Comparison of ENCODE assay signal across 8 cellular contexts in genomic region chr16:78098544-78099371, GRCh38. TPM values are rescaled to one million over a fixed set of nuclear protein-coding genes. Genes with fewer than 3 reads are reported as not detected.
A peak's percentile ranks its signal among the peaks of the same experiment; 100 is the strongest.
DNase-seq lines count a peak whose midpoint lies in the region; ATAC-seq and TF ChIP-seq lines count a peak whose summit lies in the region.

No MANE protein-coding gene starts in this region.

- no peaks in the 10 kb centered on the region for H3K27me3 ChIP-seq in adrenal gland
- H3K27me3 ChIP-seq in liver (ENCODE audit: control insufficient read depth in 4 of 4, insufficient read depth in 4 of 4, low read length in 3 of 4): no peaks in the 10 kb centered on the region
- no peaks in the 10 kb centered on the region for H3K27me3 ChIP-seq in tibial artery

- TF ChIP-seq POLR2A in adrenal gland (IDR thresholded peaks at IDR 0.05): no peak

- H3K4me3 ChIP-seq in adrenal gland (peak overlapping the region in 3 of 4 donors; percentile 27 to 99 (median 89)), liver (ENCODE audit: low read depth in 1 of 3, low read length in 3 of 3) (peak overlapping the region in 2 of 3 donors; percentile 53 to 82), tibial artery (peak overlapping the region; percentile 80 to 85)

- no peak for DNase-seq in activated naive CD4-positive, alpha-beta T cell treated with anti-CD3 and anti-CD28 coated beads for 36 hours
- DNase-seq in activated naive CD4-positive, alpha-beta T cell treated with anti-CD3 and anti-CD28 coated beads, Interleukin-2, amount 50 U/mL, for 16 hours: no peak
- DNase-seq in adrenal gland (no peak), tibial artery (no peak), KG1 (lab: John Stamatoyannopoulos, UW) (no peak), T1000 (lab: John Stamatoyannopoulos, UW) (no peak)

- H3K9ac ChIP-seq in liver (ENCODE audit: low read depth in 1 of 2, low read length in 2 of 2): peak overlapping the region; percentile 34 to 83

- H3K27me3 Mint-ChIP-seq in activated naive CD4-positive, alpha-beta T cell treated with anti-CD3 and anti-CD28 coated beads for 36 hours (ENCODE audit: low read depth): peaks cover 5% of the 10 kb centered on the region

- H3K9me3 Mint-ChIP-seq in activated naive CD4-positive, alpha-beta T cell treated with anti-CD3 and anti-CD28 coated beads for 36 hours: no peaks in the 10 kb centered on the region

- TF ChIP-seq CTCF in adrenal gland (IDR thresholded peaks at IDR 0.05): no peak
- TF ChIP-seq CTCF in liver (IDR thresholded peaks at IDR 0.05; ENCODE audit: low read depth, low read length, missing input control): no peak
- TF ChIP-seq CTCF in tibial artery (IDR thresholded peaks at IDR 0.05): no peak

- WGBS in adrenal gland, 4 donors: 43 to 48% (median 46%) methylated on average over 18 to 20 of the region's 20 CpGs
- 46% methylated on average over 20 of the region's 20 CpGs for WGBS in liver

- H3K27ac ChIP-seq in adrenal gland (peak overlapping the region in 4 of 5 donors; percentile 61 to 91 (median 89)), liver (ENCODE audit: low read depth in 1 of 2, low read length in 2 of 2) (peak overlapping the region; percentile 66 to 87), tibial artery (peak overlapping the region; percentile 85 to 94)

- H3K36me3 ChIP-seq in adrenal gland (replicated peaks in 1 of 2) (no peaks in the 10 kb centered on the region), liver (ENCODE audit: control insufficient read depth in 4 of 4, insufficient read depth in 3 of 4, low read depth in 1 of 4, low read length in 3 of 4) (no peaks in the 10 kb centered on the region), tibial artery (no peaks in the 10 kb centered on the region)

- TF ChIP-seq RAD21 in liver (IDR thresholded peaks at IDR 0.05): no peak

- H3K36me3 Mint-ChIP-seq in activated naive CD4-positive, alpha-beta T cell treated with anti-CD3 and anti-CD28 coated beads for 36 hours (ENCODE audit: low read depth): no peaks in the 10 kb centered on the region

- H3K4me3 Mint-ChIP-seq in activated naive CD4-positive, alpha-beta T cell treated with anti-CD3 and anti-CD28 coated beads for 36 hours: peak overlapping the region; percentile 84

- H3K4me1 Mint-ChIP-seq in activated naive CD4-positive, alpha-beta T cell treated with anti-CD3 and anti-CD28 coated beads for 36 hours (ENCODE audit: low read depth): peaks cover 22% of the 10 kb centered on the region

- H3K4me1 ChIP-seq in adrenal gland (replicated peaks in 1 of 2) (peaks cover 0 to 7% of the 10 kb centered on the region in 2 donors), liver (ENCODE audit: control insufficient read depth in 4 of 4, insufficient read depth in 4 of 4, low read length in 3 of 4) (peaks cover 5 to 13% (median 9%) of the 10 kb centered on the region in 4 donors), tibial artery (peaks cover 0 to 34% (median 24%) of the 10 kb centered on the region in 4 donors)

- H3K27ac Mint-ChIP-seq in activated naive CD4-positive, alpha-beta T cell treated with anti-CD3 and anti-CD28 coated beads for 36 hours: peak overlapping the region; percentile 88

- H3K9me3 ChIP-seq in adrenal gland (replicated peaks in 1 of 3): no peaks in the 10 kb centered on the region
- no peaks in the 10 kb centered on the region for H3K9me3 ChIP-seq in liver (ENCODE audit: control insufficient read depth in 4 of 4, low read length in 3 of 4)
- no peaks in the 10 kb centered on the region for H3K9me3 ChIP-seq in tibial artery

- CTCF ChIA-PET in activated naive CD4-positive, alpha-beta T cell treated with anti-CD3 and anti-CD28 coated beads for 36 hours (lab: Charles Lee): interaction anchor here (1.0 to 1.9 kb wide), 6 partner anchors 8 to 424 kb away, joined by 3 to 7 read pairs (median 4); no protein-coding TSS in a partner anchor

- intact Hi-C loops in activated naive CD4-positive, alpha-beta T cell treated with anti-CD3 and anti-CD28 coated beads for 36 hours (cut with micrococcal nuclease): loop anchor here (1.0 to 10.0 kb wide), 6 partner anchors 95 to 908 kb away; partner anchors contain the start of gene NUDT7
- intact Hi-C loops in adrenal gland (cut with DNase I): no loop called here
- intact Hi-C loops in tibial artery (cut with DNase I; ENCODE audit: low total_unique reads): no loop called here

- no peak for ATAC-seq in GM18858 (IDR thresholded peaks at IDR 0.05; ENCODE audit: unreplicated experiment)

TF ChIP-seq in liver, 16 proteins besides CTCF, POLR2A, EP300 and RAD21:
- TF ChIP-seq NR2F2 (IDR thresholded peaks at IDR 0.05) (no peak), HNF4A (conservative IDR thresholded peaks at IDR 0.05) (no peak), HNF4G (IDR thresholded peaks at IDR 0.05) (no peak), RXRA (IDR thresholded peaks at IDR 0.05) (no peak), TAF1 (conservative IDR thresholded peaks at IDR 0.05) (no peak), GABPA (IDR thresholded peaks at IDR 0.05 in 1 of 2, conservative IDR thresholded peaks at IDR 0.05 in 1 of 2) (no peak), SP1 (IDR thresholded peaks at IDR 0.05) (no peak), EGR1 (IDR thresholded peaks at IDR 0.05; ENCODE audit: low read depth in 2 of 2) (no peak), FOXA1 (IDR thresholded peaks at IDR 0.05) (no peak), JUND (IDR thresholded peaks at IDR 0.05) (no peak), YY1 (IDR thresholded peaks at IDR 0.05) (no peak), MAX (IDR thresholded peaks at IDR 0.05) (no peak), FOXA2 (IDR thresholded peaks at IDR 0.05) (no peak)
- TF ChIP-seq, protein P1, sequence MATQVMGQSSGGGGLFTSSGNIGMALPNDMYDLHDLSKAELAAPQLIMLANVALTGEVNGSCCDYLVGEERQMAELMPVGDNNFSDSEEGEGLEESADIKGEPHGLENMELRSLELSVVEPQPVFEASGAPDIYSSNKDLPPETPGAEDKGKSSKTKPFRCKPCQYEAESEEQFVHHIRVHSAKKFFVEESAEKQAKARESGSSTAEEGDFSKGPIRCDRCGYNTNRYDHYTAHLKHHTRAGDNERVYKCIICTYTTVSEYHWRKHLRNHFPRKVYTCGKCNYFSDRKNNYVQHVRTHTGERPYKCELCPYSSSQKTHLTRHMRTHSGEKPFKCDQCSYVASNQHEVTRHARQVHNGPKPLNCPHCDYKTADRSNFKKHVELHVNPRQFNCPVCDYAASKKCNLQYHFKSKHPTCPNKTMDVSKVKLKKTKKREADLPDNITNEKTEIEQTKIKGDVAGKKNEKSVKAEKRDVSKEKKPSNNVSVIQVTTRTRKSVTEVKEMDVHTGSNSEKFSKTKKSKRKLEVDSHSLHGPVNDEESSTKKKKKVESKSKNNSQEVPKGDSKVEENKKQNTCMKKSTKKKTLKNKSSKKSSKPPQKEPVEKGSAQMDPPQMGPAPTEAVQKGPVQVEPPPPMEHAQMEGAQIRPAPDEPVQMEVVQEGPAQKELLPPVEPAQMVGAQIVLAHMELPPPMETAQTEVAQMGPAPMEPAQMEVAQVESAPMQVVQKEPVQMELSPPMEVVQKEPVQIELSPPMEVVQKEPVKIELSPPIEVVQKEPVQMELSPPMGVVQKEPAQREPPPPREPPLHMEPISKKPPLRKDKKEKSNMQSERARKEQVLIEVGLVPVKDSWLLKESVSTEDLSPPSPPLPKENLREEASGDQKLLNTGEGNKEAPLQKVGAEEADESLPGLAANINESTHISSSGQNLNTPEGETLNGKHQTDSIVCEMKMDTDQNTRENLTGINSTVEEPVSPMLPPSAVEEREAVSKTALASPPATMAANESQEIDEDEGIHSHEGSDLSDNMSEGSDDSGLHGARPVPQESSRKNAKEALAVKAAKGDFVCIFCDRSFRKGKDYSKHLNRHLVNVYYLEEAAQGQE (IDR thresholded peaks at IDR 0.05): no peak
- TF ChIP-seq, protein P2, sequence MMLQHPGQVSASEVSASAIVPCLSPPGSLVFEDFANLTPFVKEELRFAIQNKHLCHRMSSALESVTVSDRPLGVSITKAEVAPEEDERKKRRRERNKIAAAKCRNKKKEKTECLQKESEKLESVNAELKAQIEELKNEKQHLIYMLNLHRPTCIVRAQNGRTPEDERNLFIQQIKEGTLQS (IDR thresholded peaks at IDR 0.05): no peak
- TF ChIP-seq, protein P3, sequence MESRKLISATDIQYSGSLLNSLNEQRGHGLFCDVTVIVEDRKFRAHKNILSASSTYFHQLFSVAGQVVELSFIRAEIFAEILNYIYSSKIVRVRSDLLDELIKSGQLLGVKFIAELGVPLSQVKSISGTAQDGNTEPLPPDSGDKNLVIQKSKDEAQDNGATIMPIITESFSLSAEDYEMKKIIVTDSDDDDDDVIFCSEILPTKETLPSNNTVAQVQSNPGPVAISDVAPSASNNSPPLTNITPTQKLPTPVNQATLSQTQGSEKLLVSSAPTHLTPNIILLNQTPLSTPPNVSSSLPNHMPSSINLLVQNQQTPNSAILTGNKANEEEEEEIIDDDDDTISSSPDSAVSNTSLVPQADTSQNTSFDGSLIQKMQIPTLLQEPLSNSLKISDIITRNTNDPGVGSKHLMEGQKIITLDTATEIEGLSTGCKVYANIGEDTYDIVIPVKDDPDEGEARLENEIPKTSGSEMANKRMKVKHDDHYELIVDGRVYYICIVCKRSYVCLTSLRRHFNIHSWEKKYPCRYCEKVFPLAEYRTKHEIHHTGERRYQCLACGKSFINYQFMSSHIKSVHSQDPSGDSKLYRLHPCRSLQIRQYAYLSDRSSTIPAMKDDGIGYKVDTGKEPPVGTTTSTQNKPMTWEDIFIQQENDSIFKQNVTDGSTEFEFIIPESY (IDR thresholded peaks at IDR 0.05): no peak
TF ChIP-seq in liver: peak in this region for 0.

RNA-seq across cellular contexts. Expression of gene WWOX, which starts 0.7 kb away (rescaled TPM):
- total RNA-seq in activated naive CD4-positive, alpha-beta T cell treated with anti-CD3 and anti-CD28 coated beads for 36 hours: 10 to 100 TPM; 20.2 to 21.4 TPM
- total RNA-seq in adrenal gland: 10 to 100 TPM; 17.3 to 74.6 (median 21.4) TPM
- polyA plus RNA-seq in adrenal gland: 10 to 100 TPM; 11.8 to 17.1 (median 16.9) TPM
- total RNA-seq in liver: 10 to 100 TPM; 17.5 to 46.0 TPM
- 10 to 100 TPM in 1 of 2 donors, 1 to 10 TPM in 1; 9.8 to 13.1 TPM for polyA plus RNA-seq in liver
